In genomic region chr19:18558202-18558555, GRCh38 we compare ENCODE assay signal across 8 cellular contexts. TPM values are rescaled to one million over a fixed set of nuclear protein-coding genes. Genes with fewer than 3 reads are reported as not detected.
DNase-seq lines count a peak whose midpoint lies in the region; ATAC-seq and TF ChIP-seq lines count a peak whose summit lies in the region.

No MANE protein-coding gene starts in this region.

- peaks cover 3% of the 10 kb centered on the region for H3K4me1 ChIP-seq in cardiac muscle cell (ENCODE audit: low read depth)
- peaks cover 2 to 13% (median 7%) of the 10 kb centered on the region in 4 donors for H3K4me1 ChIP-seq in liver (ENCODE audit: control insufficient read depth in 4 of 4, insufficient read depth in 4 of 4, low read length in 3 of 4)
- H3K4me1 ChIP-seq in tibial nerve: peaks cover 0 to 37% (median 13%) of the 10 kb centered on the region in 4 donors

- intact Hi-C loops in Right ventricle myocardium inferior (cut with DNase I): loop anchor here (5.0 kb wide), 1 partner anchor 36 kb away; the partner anchor contains the start of gene ELL

- no peaks in the 10 kb centered on the region for H3K9me3 ChIP-seq in cardiac muscle cell (ENCODE audit: low read depth)
- no peaks in the 10 kb centered on the region for H3K9me3 ChIP-seq in liver (ENCODE audit: control insufficient read depth in 4 of 4, low read length in 3 of 4)
- no peaks in the 10 kb centered on the region for H3K9me3 ChIP-seq in tibial nerve

- 6% methylated on average over 11 of the region's 11 CpGs for WGBS in liver
- WGBS in tibial nerve, 2 donors: 2 to 3% methylated on average over 10 to 11 of the region's 11 CpGs

- TF ChIP-seq RAD21 in liver (IDR thresholded peaks at IDR 0.05): no peak

- H3K9ac ChIP-seq in liver (ENCODE audit: low read depth in 1 of 2, low read length in 2 of 2): peak overlapping the region; percentile 55 to 99

- no peak for ATAC-seq in Right ventricle myocardium inferior
- no peak for ATAC-seq in GM18909 (IDR thresholded peaks at IDR 0.05; ENCODE audit: poor library complexity, unreplicated experiment)

- TF ChIP-seq POLR2A in tibial nerve (IDR thresholded peaks at IDR 0.05): no peak

- no peaks in the 10 kb centered on the region for H3K27me3 ChIP-seq in cardiac muscle cell
- no peaks in the 10 kb centered on the region for H3K27me3 ChIP-seq in liver (ENCODE audit: control insufficient read depth in 4 of 4, insufficient read depth in 4 of 4, low read length in 3 of 4)
- no peaks in the 10 kb centered on the region for H3K27me3 ChIP-seq in tibial nerve

- peak in 1 of 2 donors; percentile 11 for DNase-seq in cardiac muscle cell (ENCODE audit: low read depth in 1 of 2, low spot score in 1 of 2)
- DNase-seq in Right ventricle myocardium inferior (ENCODE audit: missing footprints): no peak
- no peak for DNase-seq in tibial nerve (ENCODE audit: low spot score in 2 of 2)
- DNase-seq in activated gamma-delta T cell treated with Interleukin-2 at 50 U/mL for 16 hours: no peak
- DNase-seq in DMS114 treated with DMSO at 0.1 percent for 48 hours (lab: John Stamatoyannopoulos, UW; ENCODE audit: unreplicated experiment): no peak

- TF ChIP-seq CTCF in cardiac muscle cell (IDR thresholded peaks at IDR 0.05; ENCODE audit: low read depth, low read length) (no peak), liver (IDR thresholded peaks at IDR 0.05; ENCODE audit: low read depth, low read length, missing input control) (no peak), tibial nerve (IDR thresholded peaks at IDR 0.05) (no peak)

- H3K4me3 ChIP-seq in cardiac muscle cell: peak overlapping the region; percentile 55
- peak overlapping the region; percentile 56 to 90 (median 84) for H3K4me3 ChIP-seq in liver (ENCODE audit: low read depth in 1 of 3, low read length in 3 of 3)
- peak overlapping the region; percentile 70 to 98 (median 82) for H3K4me3 ChIP-seq in tibial nerve

- H3K27ac ChIP-seq in cardiac muscle cell (peak overlapping the region; percentile 33), angular gyrus (ENCODE audit: low read depth, low read length) (peak overlapping the region; percentile 64), liver (ENCODE audit: low read depth in 1 of 2, low read length in 2 of 2) (peak overlapping the region; percentile 82 to 98), tibial nerve (peak overlapping the region; percentile 92 to 95 (median 94))

- TF ChIP-seq EP300 in tibial nerve (IDR thresholded peaks at IDR 0.05): no peak

- H3K36me3 ChIP-seq in cardiac muscle cell (no peaks in the 10 kb centered on the region), liver (ENCODE audit: control insufficient read depth in 4 of 4, insufficient read depth in 3 of 4, low read depth in 1 of 4, low read length in 3 of 4) (peaks cover 0 to 5% (median 0%) of the 10 kb centered on the region in 4 donors), tibial nerve (peaks cover 0 to 14% (median 0%) of the 10 kb centered on the region in 3 donors)

TF ChIP-seq in liver, 16 proteins besides CTCF, POLR2A, EP300 and RAD21:
- no peak for TF ChIP-seq TAF1 (conservative IDR thresholded peaks at IDR 0.05)
- TF ChIP-seq GABPA (IDR thresholded peaks at IDR 0.05 in 1 of 2, conservative IDR thresholded peaks at IDR 0.05 in 1 of 2): no peak
- no peak for TF ChIP-seq FOXA1 (IDR thresholded peaks at IDR 0.05)
- TF ChIP-seq NR2F2 (IDR thresholded peaks at IDR 0.05): no peak
- TF ChIP-seq EGR1 (IDR thresholded peaks at IDR 0.05; ENCODE audit: low read depth in 2 of 2): no peak
- no peak for TF ChIP-seq FOXA2 (IDR thresholded peaks at IDR 0.05)
- TF ChIP-seq MAX (IDR thresholded peaks at IDR 0.05): no peak
- TF ChIP-seq HNF4A (conservative IDR thresholded peaks at IDR 0.05): no peak
- no peak for TF ChIP-seq REST (IDR thresholded peaks at IDR 0.05)
- no peak for TF ChIP-seq ZBTB33 (IDR thresholded peaks at IDR 0.05)
- TF ChIP-seq JUND (IDR thresholded peaks at IDR 0.05): no peak
- no peak for TF ChIP-seq HNF4G (IDR thresholded peaks at IDR 0.05)
- no peak for TF ChIP-seq ATF3 (IDR thresholded peaks at IDR 0.05)
- TF ChIP-seq SP1 (IDR thresholded peaks at IDR 0.05): no peak
- TF ChIP-seq YY1 (IDR thresholded peaks at IDR 0.05): no peak
- TF ChIP-seq RXRA (IDR thresholded peaks at IDR 0.05): no peak

RNA-seq across cellular contexts. Expression of gene KXD1, which starts 0.5 kb away (rescaled TPM):
- total RNA-seq in cardiac muscle cell: 137 and 160 TPM in 2 replicates
- polyA plus RNA-seq in cardiac muscle cell: 111 and 127 TPM in 2 replicates
- total RNA-seq in Right ventricle myocardium inferior: 50.3 TPM
- 10 to 100 TPM; 31.8 to 47.0 TPM for total RNA-seq in liver
- 10 to 100 TPM; 39.9 to 53.6 TPM for polyA plus RNA-seq in liver
- 100 to 1,000 TPM; 122 to 298 (median 167) TPM for total RNA-seq in tibial nerve

RNA-seq across cellular contexts. Expression of gene UBA52, which starts 13.5 kb away (rescaled TPM):
- total RNA-seq in cardiac muscle cell: 387 and 390 TPM in 2 replicates
- 415 and 457 TPM in 2 replicates for polyA plus RNA-seq in cardiac muscle cell
- total RNA-seq in Right ventricle myocardium inferior: 737 TPM
- total RNA-seq in liver: 100 to 1,000 TPM; 324 to 585 TPM
- 100 to 1,000 TPM; 382 to 647 TPM for polyA plus RNA-seq in liver
- total RNA-seq in tibial nerve: 100 to 1,000 TPM; 504 to 826 (median 521) TPM

RNA-seq across cellular contexts. Expression of gene FKBP8, which starts 14.8 kb away (rescaled TPM):
- 514 and 568 TPM in 2 replicates for total RNA-seq in cardiac muscle cell
- 398 and 473 TPM in 2 replicates for polyA plus RNA-seq in cardiac muscle cell
- total RNA-seq in Right ventricle myocardium inferior: 181 TPM
- total RNA-seq in liver: 100 to 1,000 TPM in 1 of 2 donors, 10 to 100 TPM in 1; 75.8 to 225 TPM
- 100 to 1,000 TPM in 1 of 2 donors, 10 to 100 TPM in 1; 59.1 to 126 TPM for polyA plus RNA-seq in liver
- 100 to 1,000 TPM; 391 to 451 (median 434) TPM for total RNA-seq in tibial nerve

RNA-seq across cellular contexts. Expression of gene REX1BD, which starts 30.4 kb away (rescaled TPM):
- 130 and 133 TPM in 2 replicates for total RNA-seq in cardiac muscle cell
- polyA plus RNA-seq in cardiac muscle cell: 141 and 179 TPM in 2 replicates
- 79.3 TPM for total RNA-seq in Right ventricle myocardium inferior
- total RNA-seq in liver: 10 to 100 TPM; 25.9 to 44.0 TPM
- polyA plus RNA-seq in liver: 10 to 100 TPM; 58.7 to 71.9 TPM
- total RNA-seq in tibial nerve: 100 to 1,000 TPM; 186 to 226 (median 210) TPM

RNA-seq across cellular contexts. Expression of gene ELL, which starts 36.3 kb away (rescaled TPM):
- total RNA-seq in cardiac muscle cell (19.4 and 20.7 TPM in 2 replicates), Right ventricle myocardium inferior (8.4 TPM), liver (10 to 100 TPM in 1 of 2 donors, 1 to 10 TPM in 1; 7.6 to 10.5 TPM), tibial nerve (10 to 100 TPM; 13.8 to 45.9 (median 26.0) TPM)
- polyA plus RNA-seq in cardiac muscle cell (14.8 and 18.2 TPM in 2 replicates), liver (1 to 10 TPM; 4.5 to 5.6 TPM)

Comparison
In these comparisons a context has a peak if more than half of its experiments do, and no peak if none do; other contexts are left out.
1. H3K27ac ChIP-seq: peak in every context shown above with its lines; median percentile 94 in tibial nerve; 90 in liver; 64 in angular gyrus; 33 in cardiac muscle cell.